In the genomic region with DNA sequence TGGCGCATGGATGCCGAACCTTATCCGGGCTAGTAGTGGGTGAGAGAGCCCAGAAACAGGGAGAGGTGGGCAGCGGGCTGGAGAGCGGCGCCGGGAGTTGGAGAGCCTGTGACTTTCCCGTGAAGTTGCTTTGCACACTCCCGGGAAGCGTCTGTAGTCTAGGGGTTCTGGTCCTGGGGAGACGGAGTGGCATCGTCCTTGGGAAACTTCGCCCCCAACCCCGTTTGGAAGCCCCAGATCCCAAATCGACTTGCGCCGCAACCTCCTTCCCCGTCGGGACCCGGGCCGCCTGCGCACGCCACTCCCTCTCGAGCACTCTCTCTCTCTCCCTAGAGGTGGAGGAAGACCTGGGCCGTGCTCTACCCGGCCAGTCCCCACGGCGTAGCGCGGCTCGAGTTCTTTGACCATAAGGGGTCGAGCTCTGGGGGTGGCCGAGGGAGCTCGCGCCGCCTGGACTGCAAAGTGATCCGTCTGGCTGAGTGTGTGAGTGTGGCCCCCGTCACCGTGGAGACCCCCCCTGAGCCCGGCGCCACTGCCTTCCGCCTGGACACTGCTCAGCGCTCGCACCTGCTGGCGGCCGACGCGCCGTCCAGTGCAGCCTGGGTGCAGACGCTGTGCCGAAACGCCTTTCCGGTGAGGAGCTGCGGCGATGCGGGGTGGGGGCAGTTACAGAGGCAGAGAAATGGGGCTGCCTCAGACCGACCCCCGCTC, we compare ENCODE assay signal across 7 cellular contexts. TPM values are rescaled to one million over a fixed set of nuclear protein-coding genes. Genes with fewer than 3 reads are reported as not detected.
A peak's percentile ranks its signal among the peaks of the same experiment; 100 is the strongest.
DNase-seq lines count a peak whose midpoint lies in the region; ATAC-seq and TF ChIP-seq lines count a peak whose summit lies in the region.

No MANE protein-coding gene starts in this region.

- WGBS in iPS DF 6.9 (ENCODE audit: insufficient coverage, insufficient read length) = no CpG with 5 or more reads among the region's 58 CpGs

- in situ Hi-C loops in gastrocnemius medialis (cut with MboI; ENCODE audit: low sequenced_read_pairs in 4 of 4) = no loop called here

- H4K20me1 ChIP-seq in OCI-LY3 (ENCODE audit: insufficient read depth, low read length) = no peaks in the 10 kb centered on the region

- no peaks in the 10 kb centered on the region for H3K36me3 ChIP-seq in OCI-LY3 (replicated peaks; ENCODE audit: low read depth, low read length)
- H3K36me3 ChIP-seq in adipocyte (ENCODE audit: control insufficient read depth, insufficient read depth, low read length, severe bottlenecking) = peaks cover 5% of the 10 kb centered on the region
- no peaks in the 10 kb centered on the region for H3K36me3 ChIP-seq in iPS DF 6.9 (ENCODE audit: control insufficient read depth, insufficient read depth, low read length)
- H3K36me3 ChIP-seq in gastrocnemius medialis = no peaks in the 10 kb centered on the region

- no peak for TF ChIP-seq POLR2A in gastrocnemius medialis (IDR thresholded peaks at IDR 0.05)

- H3K9ac ChIP-seq in OCI-LY3 (ENCODE audit: low read length) = peak overlapping the region; percentile 91
- H3K9ac ChIP-seq in adipocyte (ENCODE audit: low read length) = peak overlapping the region; percentile 87

- H3K4me3 ChIP-seq in OCI-LY3 (ENCODE audit: low read length) (peak overlapping the region; percentile 90), adipocyte (ENCODE audit: low read length) (peak overlapping the region; percentile 87), iPS DF 6.9 (ENCODE audit: low read length) (peak overlapping the region; percentile 80), gastrocnemius medialis (peak overlapping the region; percentile 62 to 75 (median 72))

- peak overlapping the region; percentile 93 for H3K4me2 ChIP-seq in OCI-LY3 (ENCODE audit: low read length)

- H3K27ac ChIP-seq in OCI-LY3 (ENCODE audit: low read length) (peak overlapping the region; percentile 33; the same call in 1 of the 2 replicates), iPS DF 6.9 (ENCODE audit: low read length) (no peak overlapping the region), gastrocnemius medialis (peak overlapping the region; percentile 76 to 82 (median 77))

- TF ChIP-seq CTCF in OCI-LY3 (IDR thresholded peaks at IDR 0.05; ENCODE audit: low read depth, low read length) = no peak
- no peak for TF ChIP-seq CTCF in gastrocnemius medialis (IDR thresholded peaks at IDR 0.05 in 4 of 5, conservative IDR thresholded peaks at IDR 0.05 in 1 of 5)

- H3K79me2 ChIP-seq in OCI-LY3 (ENCODE audit: low read length) = peaks cover 3% of the 10 kb centered on the region; the same call in 1 of the 2 replicates

- ATAC-seq in GM18511 (IDR thresholded peaks at IDR 0.05; ENCODE audit: unreplicated experiment) = peak; percentile 61
- peak; percentile 48 for ATAC-seq in HG02623 (IDR thresholded peaks at IDR 0.05; ENCODE audit: unreplicated experiment)
- peak; percentile 4 to 36 for ATAC-seq in gastrocnemius medialis

- H3K9me3 ChIP-seq in OCI-LY3 (ENCODE audit: insufficient read depth, low read length) (no peaks in the 10 kb centered on the region), adipocyte (ENCODE audit: control insufficient read depth, low read length) (no peaks in the 10 kb centered on the region), iPS DF 6.9 (ENCODE audit: control insufficient read depth, insufficient read depth, low read length) (no peaks in the 10 kb centered on the region), gastrocnemius medialis (no peaks in the 10 kb centered on the region)

- H3K27me3 ChIP-seq in OCI-LY3 (ENCODE audit: low read depth, low read length) (no peaks in the 10 kb centered on the region), adipocyte (replicated peaks; ENCODE audit: control insufficient read depth, insufficient read depth, low read length) (no peaks in the 10 kb centered on the region), iPS DF 6.9 (ENCODE audit: control insufficient read depth, insufficient read depth, low read length) (peaks cover 5% of the 10 kb centered on the region; the same call in 1 of the 2 replicates), gastrocnemius medialis (peaks cover 21 to 38% (median 37%) of the 10 kb centered on the region in 3 donors)

- intact Hi-C loops in gastrocnemius medialis (cut with DNase I; ENCODE audit: low total_unique reads) = no loop called here

- DNase-seq in adipocyte (ENCODE audit: low read depth) (peak; percentile 61), iPS DF 6.9 (ENCODE audit: low read depth, low spot score) (no peak), gastrocnemius medialis (no peak), 8988T (no peak)

- H3K4me1 ChIP-seq in OCI-LY3 (ENCODE audit: low read length) (peaks cover 11% of the 10 kb centered on the region), adipocyte (ENCODE audit: control insufficient read depth, insufficient read depth, low read length) (peaks cover 25% of the 10 kb centered on the region), iPS DF 6.9 (ENCODE audit: control insufficient read depth, insufficient read depth, low read length) (peaks cover 4% of the 10 kb centered on the region; the same call in 1 of the 2 replicates), gastrocnemius medialis (peaks cover 0 to 8% of the 10 kb centered on the region in 2 donors)

- H2AFZ ChIP-seq in OCI-LY3 (ENCODE audit: low read depth, low read length) = peak overlapping the region; percentile 61; the same call in 1 of the 2 replicates

RNA-seq across cellular contexts. Expression of a gene that starts 0.5 kb away (rescaled TPM):
- 1 to 10 TPM in 3 of 4 donors, under 1 TPM in 1; 0.51 to 4.1 (median 2.7) TPM for total RNA-seq in gastrocnemius medialis

RNA-seq across cellular contexts. Expression of a gene that starts 1.2 kb away (rescaled TPM):
- 1 to 10 TPM in 1 of 4 donors, under 1 TPM in 3; 0.65 to 1.3 (median 0.95) TPM for total RNA-seq in gastrocnemius medialis

RNA-seq across cellular contexts. Expression of a gene that starts 25.2 kb away (rescaled TPM):
- total RNA-seq in gastrocnemius medialis = 10 to 100 TPM; 24.2 to 38.5 (median 29.4) TPM

RNA-seq across cellular contexts. Expression of a gene that starts 25.5 kb away (rescaled TPM):
- 100 to 1,000 TPM; 112 to 148 (median 115) TPM for total RNA-seq in gastrocnemius medialis

RNA-seq across cellular contexts. Expression of a gene that starts 28.9 kb away (rescaled TPM):
- under 1 TPM in 1 of 4 donors, not detected in 3; 0.24 TPM for total RNA-seq in gastrocnemius medialis
